9 cellular contexts compared by ENCODE assay signal in genomic region chr7:122092964-122093797, GRCh38. TPM values are rescaled to one million over a fixed set of nuclear protein-coding genes. Genes with fewer than 3 reads are reported as not detected.
DNase-seq lines count a peak whose midpoint lies in the region; ATAC-seq, FAIRE-seq and TF ChIP-seq lines count a peak whose summit lies in the region.
"Had no signal": no experiment of that assay in that cellular context is flagged by ENCODE, and none has a peak within 500 bp of the region (broad histone marks: within the 10 kb centered on the region; RNA-seq: fewer than 3 reads in every experiment).

No MANE protein-coding gene starts in this region.

- H4K8ac ChIP-seq in H1 (ENCODE audit: extremely low read depth, insufficient read depth, low read length): peak overlapping the region; percentile 71; the same call in 1 of the 2 replicates

- H3K4me1 ChIP-seq in CD8-positive, alpha-beta T cell (ENCODE audit: insufficient read depth, low read length): no peaks in the 10 kb centered on the region
- H3K4me1 ChIP-seq in H1 (replicated peaks in 1 of 4; ENCODE audit: control insufficient read depth in 3 of 4, insufficient read depth in 4 of 4, low read length in 3 of 4): peaks cover 0 to 8% (median 4%) of the 10 kb centered on the region in 4 experiments; a peak in 4 of 7 replicates

- H2AK5ac ChIP-seq in H1 (ENCODE audit: low read depth, low read length): no peak overlapping the region

- no peak for ATAC-seq in CD8-positive, alpha-beta T cell
- ATAC-seq in GM19328 (IDR thresholded peaks at IDR 0.05; ENCODE audit: unreplicated experiment): peak; percentile 92
- ATAC-seq in HG03378 (IDR thresholded peaks at IDR 0.05; ENCODE audit: unreplicated experiment): peak; percentile 97

- H2BK12ac ChIP-seq in H1 (ENCODE audit: low read depth, low read length): no peak overlapping the region

- H3K18ac ChIP-seq in H1 (ENCODE audit: extremely low read depth, low read length): no peak overlapping the region

- no peak overlapping the region for H2AFZ ChIP-seq in H1 (ENCODE audit: low read length)

- H3K79me1 ChIP-seq in H1 (ENCODE audit: low read depth, low read length): no peaks in the 10 kb centered on the region

- H3K27me3 ChIP-seq in CD8-positive, alpha-beta T cell (ENCODE audit: insufficient read depth, low read length): no peaks in the 10 kb centered on the region
- H3K27me3 ChIP-seq in H1 (replicated peaks in 1 of 4; ENCODE audit: control insufficient read depth in 3 of 4, extremely low read depth in 1 of 4, insufficient read depth in 3 of 4, low read length in 3 of 4): no peaks in the 10 kb centered on the region

- H3K27ac Mint-ChIP-seq in CD8-positive, alpha-beta T cell: no peak overlapping the region
- H3K27ac Mint-ChIP-seq: activated naive CD4-positive, alpha-beta T cell treated with anti-CD3 and anti-CD28 coated beads, Interleukin-2, amount 50 U/mL, for 24 hours had no signal

- peaks cover 7 to 11% of the 10 kb centered on the region in 2 experiments for H4K20me1 ChIP-seq in H1 (replicated peaks in 1 of 2; ENCODE audit: control insufficient read depth in 1 of 2, insufficient read depth in 2 of 2, low read length in 2 of 2)

- H3K4me2 ChIP-seq in H1 (ENCODE audit: insufficient read depth in 1 of 2, low read depth in 2 of 2, low read length in 2 of 2): no peak overlapping the region

- no peaks in the 10 kb centered on the region for H3K9me3 ChIP-seq in CD8-positive, alpha-beta T cell (ENCODE audit: low read length)
- no peaks in the 10 kb centered on the region for H3K9me3 ChIP-seq in H1 (ENCODE audit: insufficient read depth in 2 of 2, low read depth in 1 of 2, low read length in 1 of 2)

- no peak for TF ChIP-seq EP300 in H1 (IDR thresholded peaks at IDR 0.05; ENCODE audit: borderline replicate concordance in 1 of 2, low read depth in 2 of 2, low read length in 2 of 2)

- no peak overlapping the region for H2BK120ac ChIP-seq in H1 (replicated peaks; ENCODE audit: low read depth, low read length)

- peaks cover 2 to 37% of the 10 kb centered on the region in 2 experiments; a peak in 2 of 4 replicates for H3K79me2 ChIP-seq in H1 (ENCODE audit: control insufficient read depth in 1 of 2, insufficient read depth in 2 of 2, low read length in 2 of 2)

- no peak overlapping the region for H2BK20ac ChIP-seq in H1 (ENCODE audit: low read length)

- intact Hi-C loops in CD8-positive, alpha-beta T cell (cut with DNase I, micrococcal nuclease): loop anchor here in 1 of 2 experiments (5.0 kb wide), 1 partner anchor 434 kb away; no protein-coding TSS in a partner anchor

- no peak overlapping the region for H2BK5ac ChIP-seq in H1 (ENCODE audit: low read depth, low read length)

- TF ChIP-seq POLR2A in H1 (IDR thresholded peaks at IDR 0.05; ENCODE audit: control extremely low read depth in 1 of 2, low read depth in 2 of 2, low read length in 2 of 2): peak in 1 of 2 experiments; percentile 22; a peak in 2 of 3 replicates

- H3K9ac ChIP-seq in H1 (replicated peaks in 1 of 4; ENCODE audit: extremely low read depth in 1 of 4, low read depth in 3 of 4, low read length in 3 of 4): no peak overlapping the region

- peak; percentile 48 to 52 for TF ChIP-seq RAD21 in H1 (IDR thresholded peaks at IDR 0.05 in 1 of 2, conservative IDR thresholded peaks at IDR 0.05 in 1 of 2; ENCODE audit: low read depth in 2 of 2, low read length in 2 of 2)

- peak in 6 of 7 experiments; percentile 14 to 65 (median 32) for DNase-seq in CD8-positive, alpha-beta T cell
- DNase-seq in NCI-H345 (lab: John Stamatoyannopoulos, UW): peak; percentile 62
- DNase-seq in activated CD4-positive, alpha-beta T cell treated with anti-CD3 and anti-CD28 coated beads for 48 hours: peak; percentile 74
- DNase-seq in H1 (ENCODE audit: low read depth in 1 of 2, low spot score in 2 of 2): peak; percentile 19 to 82
- peak; percentile 24 for DNase-seq in middle frontal gyrus (ENCODE audit: extremely low spot score, low spot score)
- DNase-seq in stimulated activated CD8-positive, alpha-beta memory T cell treated with anti-CD3 and anti-CD28 coated beads, Interleukin-7, amount 100 ng/mL, for 48 hours (ENCODE audit: extremely low read depth in 1 of 2, low read depth in 1 of 2): peak; percentile 2 to 31

- H4K91ac ChIP-seq in H1 (replicated peaks; ENCODE audit: insufficient read length, low read length): no peak overlapping the region

- FAIRE-seq in H1 (lab: Jason Lieb, UNC): peak; percentile 98

- CTCF ChIA-PET in CD8-positive, alpha-beta T cell (lab: Charles Lee): interaction anchor here (0.6 kb wide), 1 partner anchor 9 kb away, joined by 4 read pairs; no protein-coding TSS in a partner anchor
- CTCF ChIA-PET in H1 (lab: Charles Lee; ENCODE audit: partially characterized antibody): interaction anchor here (0.7 to 3.7 kb wide), 24 partner anchors 10 to 868 kb away, joined by 3 to 44 read pairs (median 5); no protein-coding TSS in a partner anchor

- no peak overlapping the region for H3K4me3 ChIP-seq in CD8-positive, alpha-beta T cell (ENCODE audit: low read depth, low read length)
- no peak overlapping the region for H3K4me3 ChIP-seq in H1 (ENCODE audit: extremely low read depth in 1 of 4, insufficient read depth in 2 of 4, low read depth in 3 of 4, low read length in 4 of 4)

- no peak overlapping the region for H2BK15ac ChIP-seq in H1 (ENCODE audit: low read length)

- H3K9me3 Mint-ChIP-seq in CD8-positive, alpha-beta T cell: no peaks in the 10 kb centered on the region
- H3K9me3 Mint-ChIP-seq: activated naive CD4-positive, alpha-beta T cell treated with anti-CD3 and anti-CD28 coated beads, Interleukin-2, amount 50 U/mL, for 24 hours had no signal

- no peak for TF ChIP-seq CTCF in CD8-positive, alpha-beta T cell (IDR thresholded peaks at IDR 0.05)
- TF ChIP-seq CTCF in H1 (IDR thresholded peaks at IDR 0.05; ENCODE audit: control extremely low read depth in 1 of 3, insufficient read depth in 1 of 3, low read depth in 1 of 3, low read length in 3 of 3): peak in 2 of 3 experiments; percentile 65 to 92; a peak in 3 of 4 replicates

- H3K56ac ChIP-seq in H1 (replicated peaks; ENCODE audit: insufficient read length, low read depth, low read length): no peak overlapping the region

- no peak overlapping the region for H3K4me3 Mint-ChIP-seq in CD8-positive, alpha-beta T cell
- H3K4me3 Mint-ChIP-seq: activated naive CD4-positive, alpha-beta T cell treated with anti-CD3 and anti-CD28 coated beads, Interleukin-2, amount 50 U/mL, for 24 hours had no signal

- POLR2A ChIA-PET in CD8-positive, alpha-beta T cell (lab: Charles Lee): no interaction called here
- POLR2A ChIA-PET in H1 (lab: Charles Lee; ENCODE audit: partially characterized antibody): interaction anchor here (0.6 to 1.7 kb wide), 14 partner anchors 8 to 47 kb away, joined by 3 to 7 read pairs (median 4); no protein-coding TSS in a partner anchor

- no peaks in the 10 kb centered on the region for H3K27me3 Mint-ChIP-seq in CD8-positive, alpha-beta T cell (ENCODE audit: low read depth)
- H3K27me3 Mint-ChIP-seq: activated naive CD4-positive, alpha-beta T cell treated with anti-CD3 and anti-CD28 coated beads, Interleukin-2, amount 50 U/mL, for 24 hours had no signal

- no peak overlapping the region for H3K14ac ChIP-seq in H1 (ENCODE audit: insufficient read length)

- H3K4me1 Mint-ChIP-seq in CD8-positive, alpha-beta T cell (ENCODE audit: low read depth): no peaks in the 10 kb centered on the region
- H3K4me1 Mint-ChIP-seq: activated naive CD4-positive, alpha-beta T cell treated with anti-CD3 and anti-CD28 coated beads, Interleukin-2, amount 50 U/mL, for 24 hours had no signal

- H3K36me3 Mint-ChIP-seq in CD8-positive, alpha-beta T cell: no peaks in the 10 kb centered on the region
- H3K36me3 Mint-ChIP-seq: activated naive CD4-positive, alpha-beta T cell treated with anti-CD3 and anti-CD28 coated beads, Interleukin-2, amount 50 U/mL, for 24 hours had no signal

- no peak overlapping the region for H4K5ac ChIP-seq in H1 (ENCODE audit: insufficient read length, low read depth, low read length)

- no peak overlapping the region for H3K4ac ChIP-seq in H1 (replicated peaks; ENCODE audit: insufficient read length, low read depth, low read length)

- no peaks in the 10 kb centered on the region for H3K36me3 ChIP-seq in CD8-positive, alpha-beta T cell (ENCODE audit: insufficient read depth, low read length)
- H3K36me3 ChIP-seq in H1 (ENCODE audit: control insufficient read depth in 2 of 4, insufficient read depth in 4 of 4, low read length in 3 of 4): peaks cover 17 to 96% (median 65%) of the 10 kb centered on the region in 4 experiments

- 94% methylated on average over 6 of the region's 6 CpGs; no CpG with 5 or more reads in 1 of the 2 experiments for WGBS in H1 (ENCODE audit: extremely low coverage in 1 of 2, insufficient coverage in 1 of 2, insufficient read length in 1 of 2, insufficient replicate concordance in 2 of 2, low coverage in 1 of 2, low lambda C conversion rate in 2 of 2, missing lambda C conversion rate in 1 of 2), 2 experiments

- H3K23me2 ChIP-seq in H1 (ENCODE audit: low read depth, low read length): no peaks in the 10 kb centered on the region

- H3K23ac ChIP-seq in H1 (ENCODE audit: insufficient read length): no peak overlapping the region

- H3K27ac ChIP-seq in CD8-positive, alpha-beta T cell (ENCODE audit: low read depth, low read length): no peak overlapping the region
- H3K27ac ChIP-seq in H1 (ENCODE audit: low read depth, low read length): no peak overlapping the region

TF ChIP-seq in H1, 55 proteins besides CTCF, POLR2A, EP300 and RAD21 (continues in another document):
- TF ChIP-seq POLR2AphosphoS5 (IDR thresholded peaks at IDR 0.05; ENCODE audit: low read depth, low read length): peak; percentile 63
- TF ChIP-seq EZH2 (IDR thresholded peaks at IDR 0.05; ENCODE audit: low read depth, low read length, severe bottlenecking): no peak
- TF ChIP-seq CREB1 (IDR thresholded peaks at IDR 0.05): peak; percentile 39; the same call in 1 of the 2 replicates

RNA-seq across cellular contexts. Expression of gene AASS, which starts 50.9 kb away (rescaled TPM):
- total RNA-seq in CD8-positive, alpha-beta T cell: under 1 TPM; 0.84 to 0.86 TPM
- 383 and 394 TPM in 2 replicates for total RNA-seq in H1 (2021; fragmentation: NEBNext Ultra II Directional; extraction: Animal tissue kit (Norgen Biotek cat#: 25700))
- 203 and 207 TPM in 2 replicates for polyA plus RNA-seq in H1 (2011; rRNA removed)
- 205 TPM for polyA plus RNA-seq in H1 (2011; cell fraction: cytosol; rRNA removed)
- 683 TPM for polyA plus RNA-seq in H1 (2011; cell fraction: nucleus; rRNA removed)
- polyA plus RNA-seq in H1 (2012, experiment 1 of 2): 282 to 422 TPM (median 360 TPM) in 4 replicates
- polyA plus RNA-seq in H1 (2012, experiment 2 of 2): 23.9 TPM
- 508 TPM for polyA plus RNA-seq in H1 (2013, experiment 1 of 2)
- 399 TPM for polyA plus RNA-seq in H1 (2013, experiment 2 of 2)
- polyA minus RNA-seq in H1 (2011; rRNA and poly(A)+ RNA removed): 569 and 873 TPM in 2 replicates
- 295 TPM for polyA minus RNA-seq in H1 (2011; cell fraction: cytosol; rRNA and poly(A)+ RNA removed)
- 1,318 TPM for polyA minus RNA-seq in H1 (2011; cell fraction: nucleus; rRNA and poly(A)+ RNA removed)

Comparison
In these comparisons a context has a peak if more than half of its experiments do, and no peak if none do; other contexts are left out.
1. DNase-seq: peak in every context shown above with its lines; median percentile 74 in activated CD4-positive, alpha-beta T cell treated with anti-CD3 and anti-CD28 coated beads for 48 hours; 62 in NCI-H345; 50 in H1; 32 in CD8-positive, alpha-beta T cell; 24 in middle frontal gyrus; 16 in stimulated activated CD8-positive, alpha-beta memory T cell treated with anti-CD3 and anti-CD28 coated beads, Interleukin-7, amount 100 ng/mL, for 48 hours.
2. RNA of gene AASS, which starts 50.9 kb away (total RNA-seq): 383 to 394 TPM in H1; 0.84 to 0.86 TPM in CD8-positive, alpha-beta T cell; every median in the first group is over 100 times any median in the second.